23 cellular contexts compared by ENCODE assay signal in the genomic region with DNA sequence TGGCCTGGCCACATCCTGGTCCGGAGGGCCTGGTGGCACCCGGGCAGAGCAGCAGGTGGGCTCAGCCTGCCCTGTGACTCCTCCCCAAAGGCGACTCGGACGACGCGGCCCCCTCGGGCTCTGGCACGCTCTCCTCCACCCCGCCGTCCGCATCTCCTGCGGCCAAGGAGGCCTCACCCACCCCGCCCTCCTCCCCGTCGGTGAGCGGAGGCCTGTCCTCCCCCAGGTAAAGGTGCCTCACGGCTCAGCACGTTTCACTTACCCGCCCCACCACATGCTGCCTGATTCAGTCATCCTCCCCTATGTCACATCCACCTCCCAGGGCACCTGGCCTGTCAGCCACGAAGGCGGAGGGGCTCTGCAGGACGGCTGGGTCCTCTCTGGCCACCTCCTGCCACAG. TPM values are rescaled to one million over a fixed set of nuclear protein-coding genes. Genes with fewer than 3 reads are reported as not detected.
"Had no signal": no experiment of that assay in that cellular context is flagged by ENCODE, and none has a peak within 500 bp of the region (broad histone marks: within the 10 kb centered on the region; RNA-seq: fewer than 3 reads in every experiment).

No MANE protein-coding gene starts in this region.

- DNase-seq: activated CD4-positive, CD25-positive, alpha-beta regulatory T cell treated with anti-CD3 and anti-CD28 coated beads, Interleukin-2, amount 50 U/mL, for 72 hours; activated T-cell treated with anti-CD3 and anti-CD28 coated beads, Interleukin-2, amount 50 U/mL, for 1 hour; central memory CD4-positive, alpha-beta T cell; dorsolateral prefrontal cortex; effector memory CD8-positive, alpha-beta T cell; hippocampal formation; stimulated activated CD4-positive, alpha-beta T cell treated with anti-CD3 and anti-CD28 coated beads, Interleukin-2, amount 100 ng/mL, for 24 hours; T-helper 17 cell; testis had no signal

- H3K9me3 Mint-ChIP-seq: activated naive CD4-positive, alpha-beta T cell treated with anti-CD3 and anti-CD28 coated beads, Interleukin-2, amount 50 U/mL, for 72 hours; effector memory CD8-positive, alpha-beta T cell; naive thymus-derived CD8-positive, alpha-beta T cell; stimulated activated effector memory CD8-positive, alpha-beta T cell treated with anti-CD3 and anti-CD28 coated beads, Interleukin-12 subunit alpha, Interleukin-12 subunit beta, amount 100 ng/mL, for 72 hours; type B pancreatic cell had no signal

- FAIRE-seq: astrocyte, colon, frontal cortex had no signal

- H3K27ac ChIP-seq: esophagus muscularis mucosa, ovary, right lobe of liver, testis, vagina had no signal

- H3K4me1 ChIP-seq: right lobe of liver, testis, vagina had no signal

- H3K9me3 ChIP-seq: esophagus muscularis mucosa, ovary, right lobe of liver, testis, vagina had no signal

- H3K27me3 Mint-ChIP-seq: effector memory CD8-positive, alpha-beta T cell; naive thymus-derived CD8-positive, alpha-beta T cell; T-helper 17 cell; type B pancreatic cell had no signal

- H3K4me1 Mint-ChIP-seq: stimulated activated effector memory CD8-positive, alpha-beta T cell treated with anti-CD3 and anti-CD28 coated beads, Interleukin-12 subunit alpha, Interleukin-12 subunit beta, amount 100 ng/mL, for 72 hours had no signal

- H3K4me3 Mint-ChIP-seq: effector memory CD8-positive, alpha-beta T cell; naive thymus-derived CD8-positive, alpha-beta T cell; stimulated activated effector memory CD8-positive, alpha-beta T cell treated with anti-CD3 and anti-CD28 coated beads, Interleukin-12 subunit alpha, Interleukin-12 subunit beta, amount 100 ng/mL, for 72 hours; T-helper 17 cell; type B pancreatic cell had no signal

- H3K36me3 Mint-ChIP-seq: activated naive CD4-positive, alpha-beta T cell treated with anti-CD3 and anti-CD28 coated beads, Interleukin-2, amount 50 U/mL, for 72 hours; naive thymus-derived CD8-positive, alpha-beta T cell; stimulated activated effector memory CD8-positive, alpha-beta T cell treated with anti-CD3 and anti-CD28 coated beads, Interleukin-12 subunit alpha, Interleukin-12 subunit beta, amount 100 ng/mL, for 72 hours; type B pancreatic cell had no signal

- H3K4me3 ChIP-seq: dorsolateral prefrontal cortex, esophagus muscularis mucosa, lung, ovary, right lobe of liver, skin epidermis, testis, vagina had no signal

- H3K36me3 ChIP-seq: ovary, right lobe of liver, vagina had no signal

- H3K27ac Mint-ChIP-seq: activated naive CD4-positive, alpha-beta T cell treated with anti-CD3 and anti-CD28 coated beads, Interleukin-2, amount 50 U/mL, for 72 hours; effector memory CD8-positive, alpha-beta T cell; stimulated activated effector memory CD8-positive, alpha-beta T cell treated with anti-CD3 and anti-CD28 coated beads, Interleukin-12 subunit alpha, Interleukin-12 subunit beta, amount 100 ng/mL, for 72 hours; T-helper 17 cell; type B pancreatic cell had no signal

- H3K27me3 ChIP-seq: dorsolateral prefrontal cortex, esophagus muscularis mucosa, ovary, right lobe of liver, testis, vagina had no signal

- ATAC-seq: activated naive CD4-positive, alpha-beta T cell treated with anti-CD3 and anti-CD28 coated beads, Interleukin-2, amount 50 U/mL, for 72 hours; effector memory CD8-positive, alpha-beta T cell; naive thymus-derived CD8-positive, alpha-beta T cell; right lobe of liver; stimulated activated effector memory CD8-positive, alpha-beta T cell treated with anti-CD3 and anti-CD28 coated beads, Interleukin-12 subunit alpha, Interleukin-12 subunit beta, amount 100 ng/mL, for 72 hours; T-helper 17 cell had no signal

RNA-seq across cellular contexts. Expression of gene TEX22, which starts 6.8 kb away (rescaled TPM):
- total RNA-seq: mesenteric fat pad, vagina had no signal
